35 cellular contexts compared by ENCODE assay signal in the genomic region with DNA sequence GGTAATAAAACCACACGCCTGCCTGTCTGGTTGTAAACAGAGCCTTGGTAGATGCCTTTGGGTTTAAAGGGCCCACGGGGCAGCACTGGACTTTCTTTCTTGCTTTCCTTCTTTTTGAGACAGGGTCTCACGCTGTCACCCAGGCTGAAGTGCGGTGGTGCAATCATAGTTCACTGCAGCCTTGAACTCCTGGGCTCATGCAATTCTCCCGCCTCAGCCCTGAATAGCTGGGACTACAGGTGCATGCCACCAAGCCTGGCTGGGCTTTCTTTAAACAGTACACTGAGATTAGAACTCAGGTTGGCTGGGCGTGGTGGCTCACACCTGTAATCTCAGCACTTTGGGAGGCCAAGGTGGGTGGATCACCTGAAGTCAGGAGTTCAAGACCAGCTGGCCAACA. TPM values are rescaled to one million over a fixed set of nuclear protein-coding genes. Genes with fewer than 3 reads are reported as not detected.
"Had no signal": no experiment of that assay in that cellular context is flagged by ENCODE, and none has a peak within 500 bp of the region (broad histone marks: within the 10 kb centered on the region; RNA-seq: fewer than 3 reads in every experiment).

No MANE protein-coding gene starts in this region.

- H3K27me3 Mint-ChIP-seq: activated CD4-positive, alpha-beta memory T cell treated with anti-CD3 and anti-CD28 coated beads for 36 hours; activated CD4-positive, alpha-beta T cell treated with anti-CD3 and anti-CD28 coated beads for 36 hours; activated CD4-positive, alpha-beta T cell treated with anti-CD3 and anti-CD28 coated beads, Interleukin-2, amount 10 ng/mL, durations not matched to agents 24 days and 14 days; activated CD8-positive, alpha-beta memory T cell treated with anti-CD3 and anti-CD28 coated beads, Interleukin-2, amount 10 ng/mL, durations not matched to agents 7 days and 5 days; activated naive CD4-positive, alpha-beta T cell treated with anti-CD3 and anti-CD28 coated beads, Interleukin-2, amount 50 U/mL, for 24 hours; activated naive CD8-positive, alpha-beta T cell treated with anti-CD3 and anti-CD28 coated beads for 36 hours; activated naive CD8-positive, alpha-beta T cell treated with anti-CD3 and anti-CD28 coated beads, Interleukin-2, amount 50 U/mL, for 24 hours; brain; dendritic cell treated with granulocyte-macrophage colony-stimulating factor and Interleukin-4, amounts not matched to agents 40 ng/mL and 50 ng/mL, for 4 days had no signal

- H3K27ac ChIP-seq: adrenal gland, ascending aorta, breast epithelium, cardiac muscle cell, coronary artery, esophagus muscularis mucosa, foreskin keratinocyte, gastrocnemius medialis had no signal

- DNase-seq: activated CD4-positive, alpha-beta memory T cell treated with anti-CD3 and anti-CD28 coated beads for 36 hours; activated CD4-positive, alpha-beta T cell treated with anti-CD3 and anti-CD28 coated beads for 36 hours; activated CD4-positive, alpha-beta T cell treated with anti-CD3 and anti-CD28 coated beads, Interleukin-2, amount 10 ng/mL, durations not matched to agents 24 days and 14 days; activated CD4-positive, CD25-positive, alpha-beta regulatory T cell; activated CD4-positive, CD25-positive, alpha-beta regulatory T cell treated with anti-CD3 and anti-CD28 coated beads, Interleukin-2, amount 50 U/mL, for 72 hours; activated CD8-positive, alpha-beta memory T cell treated with anti-CD3 and anti-CD28 coated beads, Interleukin-2, amount 10 ng/mL, durations not matched to agents 7 days and 5 days; activated CD8-positive, alpha-beta memory T cell treated with anti-CD3 and anti-CD28 coated beads, Interleukin-2, amount 50 U/mL, for 4 hours; activated CD8-positive, alpha-beta T cell treated with anti-CD3 and anti-CD28 coated beads, Interleukin-2, amount 10 ng/mL, durations not matched to agents 7 days and 5 days; activated effector memory CD4-positive, alpha-beta T cell treated with anti-CD3 and anti-CD28 coated beads, Interleukin-2, amount 50 U/mL, for 16 hours; activated naive CD4-positive, alpha-beta T cell treated with anti-CD3 and anti-CD28 coated beads for 36 hours; activated naive CD8-positive, alpha-beta T cell treated with anti-CD3 and anti-CD28 coated beads for 36 hours; activated naive CD8-positive, alpha-beta T cell treated with anti-CD3 and anti-CD28 coated beads, Interleukin-2, amount 50 U/mL, for 24 hours; activated T-cell treated with anti-CD3 and anti-CD28 coated beads, Interleukin-2, amount 50 U/mL, for 1 hour; activated T-cell treated with anti-CD3 and anti-CD28 coated beads, Interleukin-2, amount 50 U/mL, for 48 hours; adrenal gland; amygdala; central memory CD4-positive, alpha-beta T cell; cerebellar nuclear complex; dorsolateral prefrontal cortex; effector memory CD4-positive, alpha-beta T cell; endodermal cell; erythroblast; foreskin keratinocyte; gastrocnemius medialis; T-helper 2 cell had no signal

- H3K4me1 Mint-ChIP-seq: activated CD4-positive, alpha-beta T cell treated with anti-CD3 and anti-CD28 coated beads for 36 hours; activated CD8-positive, alpha-beta memory T cell treated with anti-CD3 and anti-CD28 coated beads, Interleukin-2, amount 10 ng/mL, durations not matched to agents 7 days and 5 days; endodermal cell had no signal

- H3K27ac Mint-ChIP-seq: activated CD4-positive, alpha-beta memory T cell treated with anti-CD3 and anti-CD28 coated beads for 36 hours; activated CD4-positive, alpha-beta T cell treated with anti-CD3 and anti-CD28 coated beads for 36 hours; activated CD4-positive, alpha-beta T cell treated with anti-CD3 and anti-CD28 coated beads, Interleukin-2, amount 10 ng/mL, durations not matched to agents 24 days and 14 days; activated CD8-positive, alpha-beta memory T cell treated with anti-CD3 and anti-CD28 coated beads, Interleukin-2, amount 10 ng/mL, durations not matched to agents 7 days and 5 days; activated CD8-positive, alpha-beta T cell treated with anti-CD3 and anti-CD28 coated beads, Interleukin-2, amount 10 ng/mL, durations not matched to agents 7 days and 5 days; activated naive CD4-positive, alpha-beta T cell treated with anti-CD3 and anti-CD28 coated beads for 36 hours; activated naive CD4-positive, alpha-beta T cell treated with anti-CD3 and anti-CD28 coated beads, Interleukin-2, amount 50 U/mL, for 24 hours; activated naive CD8-positive, alpha-beta T cell treated with anti-CD3 and anti-CD28 coated beads for 36 hours; activated naive CD8-positive, alpha-beta T cell treated with anti-CD3 and anti-CD28 coated beads, Interleukin-2, amount 50 U/mL, for 24 hours; activated T-helper 1 cell treated with anti-CD3 and anti-CD28 coated beads, Interleukin-12 subunit alpha, Interleukin-12 subunit beta, Interleukin-2, Interleukin-4 antibody, amounts not matched to agents 30 ng/mL and 10 ng/mL and 1 ng/mL, durations not matched to agents 14 hours and 24 hours and 36 hours; activated T-helper 2 cell treated with anti-CD3 and anti-CD28 coated beads, Interferon-gamma antibody, Interleukin-2, Interleukin-4, amounts not matched to agents 10 μg/mL and 5 μg/mL and 100 μg/mL, durations not matched to agents 14 hours and 24 hours and 36 hours; dendritic cell treated with granulocyte-macrophage colony-stimulating factor and Interleukin-4, amounts not matched to agents 40 ng/mL and 50 ng/mL, for 4 days; endodermal cell had no signal

- H3K9me3 ChIP-seq: adrenal gland, ascending aorta, breast epithelium, esophagus muscularis mucosa, gastrocnemius medialis had no signal

- ATAC-seq: activated CD4-positive, alpha-beta T cell treated with anti-CD3 and anti-CD28 coated beads for 36 hours; activated CD8-positive, alpha-beta memory T cell treated with anti-CD3 and anti-CD28 coated beads, Interleukin-2, amount 10 ng/mL, durations not matched to agents 7 days and 5 days; activated CD8-positive, alpha-beta T cell treated with anti-CD3 and anti-CD28 coated beads, Interleukin-2, amount 10 ng/mL, durations not matched to agents 7 days and 5 days; activated naive CD8-positive, alpha-beta T cell treated with anti-CD3 and anti-CD28 coated beads, Interleukin-2, amount 50 U/mL, for 24 hours; foreskin keratinocyte; gastrocnemius medialis had no signal

- H3K36me3 Mint-ChIP-seq: activated CD4-positive, alpha-beta memory T cell treated with anti-CD3 and anti-CD28 coated beads for 36 hours; activated naive CD4-positive, alpha-beta T cell treated with anti-CD3 and anti-CD28 coated beads, Interleukin-2, amount 50 U/mL, for 24 hours; brain had no signal

- H3K9me3 Mint-ChIP-seq: activated CD4-positive, alpha-beta memory T cell treated with anti-CD3 and anti-CD28 coated beads for 36 hours; activated CD4-positive, alpha-beta T cell treated with anti-CD3 and anti-CD28 coated beads, Interleukin-2, amount 10 ng/mL, durations not matched to agents 24 days and 14 days; activated naive CD4-positive, alpha-beta T cell treated with anti-CD3 and anti-CD28 coated beads for 36 hours; activated naive CD4-positive, alpha-beta T cell treated with anti-CD3 and anti-CD28 coated beads, Interleukin-2, amount 50 U/mL, for 24 hours; activated naive CD8-positive, alpha-beta T cell treated with anti-CD3 and anti-CD28 coated beads for 36 hours; activated naive CD8-positive, alpha-beta T cell treated with anti-CD3 and anti-CD28 coated beads, Interleukin-2, amount 50 U/mL, for 24 hours; activated T-helper 1 cell treated with anti-CD3 and anti-CD28 coated beads, Interleukin-12 subunit alpha, Interleukin-12 subunit beta, Interleukin-2, Interleukin-4 antibody, amounts not matched to agents 30 ng/mL and 10 ng/mL and 1 ng/mL, durations not matched to agents 14 hours and 24 hours and 36 hours; activated T-helper 2 cell treated with anti-CD3 and anti-CD28 coated beads, Interferon-gamma antibody, Interleukin-2, Interleukin-4, amounts not matched to agents 10 μg/mL and 5 μg/mL and 100 μg/mL, durations not matched to agents 14 hours and 24 hours and 36 hours; brain; dendritic cell treated with granulocyte-macrophage colony-stimulating factor and Interleukin-4, amounts not matched to agents 40 ng/mL and 50 ng/mL, for 4 days; endodermal cell had no signal

- H3K27me3 ChIP-seq: adrenal gland, ascending aorta, breast epithelium, cardiac muscle cell, dorsolateral prefrontal cortex, esophagus muscularis mucosa, foreskin keratinocyte, gastrocnemius medialis had no signal

- H3K4me1 ChIP-seq: breast epithelium had no signal

- H3K4me3 ChIP-seq: adrenal gland, ascending aorta, breast epithelium, cardiac muscle cell, coronary artery, dorsolateral prefrontal cortex, esophagus muscularis mucosa, gastrocnemius medialis had no signal

- H3K4me3 Mint-ChIP-seq: activated CD4-positive, alpha-beta memory T cell treated with anti-CD3 and anti-CD28 coated beads for 36 hours; activated CD4-positive, alpha-beta T cell treated with anti-CD3 and anti-CD28 coated beads for 36 hours; activated CD4-positive, alpha-beta T cell treated with anti-CD3 and anti-CD28 coated beads, Interleukin-2, amount 10 ng/mL, durations not matched to agents 24 days and 14 days; activated CD8-positive, alpha-beta memory T cell treated with anti-CD3 and anti-CD28 coated beads, Interleukin-2, amount 10 ng/mL, durations not matched to agents 7 days and 5 days; activated CD8-positive, alpha-beta T cell treated with anti-CD3 and anti-CD28 coated beads, Interleukin-2, amount 10 ng/mL, durations not matched to agents 7 days and 5 days; activated naive CD4-positive, alpha-beta T cell treated with anti-CD3 and anti-CD28 coated beads for 36 hours; activated naive CD4-positive, alpha-beta T cell treated with anti-CD3 and anti-CD28 coated beads, Interleukin-2, amount 50 U/mL, for 24 hours; activated naive CD8-positive, alpha-beta T cell treated with anti-CD3 and anti-CD28 coated beads for 36 hours; activated naive CD8-positive, alpha-beta T cell treated with anti-CD3 and anti-CD28 coated beads, Interleukin-2, amount 50 U/mL, for 24 hours; activated T-helper 1 cell treated with anti-CD3 and anti-CD28 coated beads, Interleukin-12 subunit alpha, Interleukin-12 subunit beta, Interleukin-2, Interleukin-4 antibody, amounts not matched to agents 30 ng/mL and 10 ng/mL and 1 ng/mL, durations not matched to agents 14 hours and 24 hours and 36 hours; brain; dendritic cell treated with granulocyte-macrophage colony-stimulating factor and Interleukin-4, amounts not matched to agents 40 ng/mL and 50 ng/mL, for 4 days; endodermal cell had no signal

- H3K36me3 ChIP-seq: adrenal gland, ascending aorta, breast epithelium, cardiac muscle cell, esophagus muscularis mucosa, gastrocnemius medialis had no signal

RNA-seq across cellular contexts. Expression of a gene that starts 42.2 kb away (rescaled TPM):
- total RNA-seq: ascending aorta had no signal
